In the genomic region with DNA sequence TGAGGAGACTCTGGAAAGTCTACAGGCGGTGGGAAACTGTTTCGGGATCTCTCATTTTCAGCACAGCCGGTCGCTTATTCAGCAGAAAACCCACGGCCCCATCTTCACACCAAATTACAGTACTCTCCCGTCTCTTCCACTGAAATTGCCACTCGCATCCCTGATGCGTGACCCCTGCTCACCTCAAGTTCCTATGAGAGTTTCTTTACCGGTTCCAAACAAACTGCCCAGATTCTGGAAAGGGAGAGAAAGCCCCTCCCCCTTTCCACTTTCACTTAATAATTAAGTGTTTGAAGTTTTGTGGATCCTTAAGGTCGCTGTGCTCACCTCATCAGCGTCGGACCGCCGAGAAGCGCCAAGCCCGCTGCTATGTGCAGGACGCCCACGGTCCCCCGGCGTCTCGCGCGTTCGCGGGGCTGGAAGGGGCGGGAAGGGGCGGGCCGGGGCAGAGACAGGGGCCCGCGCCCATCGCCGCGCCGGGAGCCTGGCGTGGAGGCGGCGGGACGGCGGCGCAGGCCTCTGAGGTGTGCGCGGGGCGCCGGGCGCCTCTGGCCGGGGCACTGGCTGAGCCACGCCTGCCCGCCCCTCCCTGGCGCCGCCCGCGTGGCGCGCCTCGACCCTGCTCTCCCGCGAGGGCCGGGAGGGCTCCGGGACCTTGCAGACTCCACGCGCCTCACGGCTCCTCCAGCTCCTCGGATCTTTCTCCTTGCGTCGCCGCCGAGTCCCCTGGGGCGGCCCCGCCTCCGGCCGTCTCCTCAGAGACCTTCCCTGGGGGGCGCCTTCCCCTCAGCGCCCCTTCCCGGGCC, we compare ENCODE assay signal across 9 cellular contexts. TPM values are rescaled to one million over a fixed set of nuclear protein-coding genes. Genes with fewer than 3 reads are reported as not detected.
DNase-seq lines count a peak whose midpoint lies in the region; TF ChIP-seq lines count a peak whose summit lies in the region.
"Had no signal": no experiment of that assay in that cellular context is flagged by ENCODE, and none has a peak within 500 bp of the region (broad histone marks: within the 10 kb centered on the region; RNA-seq: fewer than 3 reads in every experiment).

TSS of gene GPR156 (minus strand) at position 521 of the 806 bp plus-strand sequence. CDS start 41,124 bp downstream, outside the sequence.

- H3F3A ChIP-seq in PC-9 (ENCODE audit: insufficient read depth, low read depth) = 0 out of 2 replicates have a peak, but pooled peaks cover 5% of the 10 kb centered on the region

- TF ChIP-seq CTCF in PC-9 (conservative IDR thresholded peaks at IDR 0.05) = no peak
- no peak for TF ChIP-seq CTCF in fibroblast of pulmonary artery (IDR thresholded peaks at IDR 0.05; ENCODE audit: low read length, missing control alignments)
- TF ChIP-seq CTCF in ovary (IDR thresholded peaks at IDR 0.05) = no peak

- H3K4me3 ChIP-seq in PC-9 (peak within 1 kb of the TSS; percentile 84), fibroblast of pulmonary artery (replicated peaks; ENCODE audit: low read depth, low read length) (peak within 1 kb of the TSS; percentile 61), ovary (peak within 1 kb of the TSS; percentile 56)

- 0 out of 2 replicates have a peak, but pooled peaks cover 4% of the 10 kb centered on the region for H3K4me1 ChIP-seq in PC-9 (replicated peaks; ENCODE audit: insufficient read depth)
- H3K4me1 ChIP-seq in ovary (ENCODE audit: insufficient read depth) = peaks cover 1% of the 10 kb centered on the region

- peak within 1 kb of the TSS; percentile 89 for H2AFZ ChIP-seq in PC-9

- TSS peak; percentile 64 for BruUV-seq in PC-9 (replicated peaks; lab: Mats Ljungman, UMichigan)

- DNase-seq in GM04504 (ENCODE audit: low read depth) (peak; percentile 13), PC-9 (peak in 1 of 2 experiments; percentile 51), fibroblast of pulmonary artery (ENCODE audit: low read depth) (peak; percentile 20), ovary (peak in 4 of 5 donors; percentile 18 to 51 (median 40)), DMS114 treated with DMSO at 0.1 percent for 48 hours (lab: John Stamatoyannopoulos, UW; ENCODE audit: unreplicated experiment) (no peak), ureter (ENCODE audit: low spot score) (no peak)
- no peak for DNase-seq in stimulated activated naive CD4-positive, alpha-beta T cell (lab: John Stamatoyannopoulos, UW)
- DNase-seq in NK-92 treated with Interleukin-12 subunit alpha and Interleukin-12 subunit beta, amount 100 ng/mL, for 24 hours (lab: John Stamatoyannopoulos, UW) = no peak

- no peaks in the 10 kb centered on the region for H4K20me1 ChIP-seq in PC-9 (ENCODE audit: insufficient read depth)

- CTCF ChIA-PET in PC-9 (lab: Charles Lee) = no interaction called here

- intact Hi-C loops in PC-9 (cut with micrococcal nuclease; ENCODE audit: unreplicated experiment) = no loop called here
- intact Hi-C loops in ovary (cut with DNase I) = no loop called here

- H3K9me3 ChIP-seq in PC-9 (ENCODE audit: insufficient read depth, low read depth) = no peaks in the 10 kb centered on the region
- no peaks in the 10 kb centered on the region for H3K9me3 ChIP-seq in ovary

- no peaks in the 10 kb centered on the region for H3K9me2 ChIP-seq in PC-9 (ENCODE audit: insufficient read depth)

- no peak for TF ChIP-seq POLR2A in ovary (IDR thresholded peaks at IDR 0.05)

- H3K4me2 ChIP-seq in PC-9 = peak within 1 kb of the TSS; percentile 87

- H3K36me3 ChIP-seq in PC-9 (ENCODE audit: low read depth) (no peaks in the 10 kb centered on the region), ovary (no peaks in the 10 kb centered on the region)

- H3K79me2 ChIP-seq in PC-9 (ENCODE audit: low read depth) = no peaks in the 10 kb centered on the region

- 2 to 3% (median 2%) methylated on average over 57 to 74 of the region's 74 CpGs for WGBS in ovary, 3 donors

- POLR2A ChIA-PET in PC-9 (lab: Charles Lee; ENCODE audit: unreplicated experiment) = no interaction called here

- H3K27me3 ChIP-seq in PC-9 (ENCODE audit: insufficient read depth, low read depth) = peaks cover 4% of the 10 kb centered on the region; the same call in 1 of the 2 replicates
- no peaks in the 10 kb centered on the region for H3K27me3 ChIP-seq in ovary

- H3K27ac ChIP-seq in PC-9 = no peak within 1 kb of the TSS
- peak within 1 kb of the TSS in 1 of 2 donors; percentile 18 for H3K27ac ChIP-seq in ovary

- TF ChIP-seq EP300 in ovary (IDR thresholded peaks at IDR 0.05) = no peak

RNA-seq across cellular contexts. Expression of gene GPR156, which starts in this region (rescaled TPM):
- total RNA-seq in PC-9 (2021) = 2.8 and 3.0 TPM in 2 replicates
- total RNA-seq in ovary = 1 to 10 TPM in 6 of 7 donors, under 1 TPM in 1; 0.24 to 3.5 (median 1.4) TPM
- polyA plus RNA-seq in ovary = 1 to 10 TPM in 1 of 2 donors, under 1 TPM in 1; 0.50 to 1.2 TPM
- 1.4 TPM for total RNA-seq in ureter
- polyA plus RNA-seq: IgD-negative memory B cell had no signal

Comparison
In these comparisons a context has a peak if more than half of its experiments do, and no peak if none do; other contexts are left out.
1. DNase-seq: peak in GM04504 (single experiment), fibroblast of pulmonary artery (single experiment) and ovary (4 of 5); none in DMS114 treated with DMSO at 0.1 percent for 48 hours (single experiment), stimulated activated naive CD4-positive, alpha-beta T cell (0 of 6), NK-92 treated with Interleukin-12 subunit alpha and Interleukin-12 subunit beta, amount 100 ng/mL, for 24 hours (single experiment) and ureter (single experiment).
2. Peak in every context shown above with its lines, with median percentiles within 50 percentile points of each other: H3K4me3 ChIP-seq.